Comparison of ENCODE assay signal across 1 cellular context in the genomic region with DNA sequence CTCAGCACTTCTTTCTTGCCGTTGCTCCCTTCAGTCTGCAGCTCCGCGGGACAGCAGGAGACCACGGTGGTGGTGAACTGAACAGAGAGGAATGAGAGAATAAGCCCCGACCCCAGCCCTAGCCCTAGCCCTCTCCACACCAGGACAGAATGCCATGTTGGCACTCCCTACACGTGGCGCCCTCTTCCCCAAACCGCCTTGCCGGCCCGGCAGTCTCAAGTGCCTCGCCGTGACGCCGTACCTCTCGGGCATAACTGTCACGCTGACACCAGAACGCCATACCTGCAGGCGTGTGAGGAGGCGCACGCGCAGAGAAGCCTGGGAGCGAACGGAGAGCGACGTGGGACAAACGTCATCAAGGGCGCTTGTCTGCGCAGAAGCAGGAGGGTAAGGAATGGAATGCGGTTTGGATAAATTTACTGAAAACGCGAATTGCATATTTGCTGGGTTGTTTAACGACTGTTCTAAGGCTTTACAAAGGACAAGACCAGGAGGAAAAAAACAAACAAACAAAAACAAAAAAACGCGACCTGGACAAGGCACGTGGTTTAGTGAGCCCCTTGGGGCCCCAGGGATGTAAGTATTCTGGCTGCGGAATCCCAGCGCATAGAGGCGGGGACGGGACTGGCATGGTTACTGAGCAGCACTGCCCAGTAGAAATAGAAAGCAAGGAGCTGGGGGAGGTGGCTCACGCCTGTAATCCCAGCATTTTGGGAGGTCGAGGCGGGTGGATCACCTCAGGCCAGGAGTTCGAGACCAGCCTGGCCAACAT.
A peak's percentile ranks its signal among the peaks of the same experiment; 100 is the strongest.
TF ChIP-seq lines count a peak whose summit lies in the region.

A gene with protein sequence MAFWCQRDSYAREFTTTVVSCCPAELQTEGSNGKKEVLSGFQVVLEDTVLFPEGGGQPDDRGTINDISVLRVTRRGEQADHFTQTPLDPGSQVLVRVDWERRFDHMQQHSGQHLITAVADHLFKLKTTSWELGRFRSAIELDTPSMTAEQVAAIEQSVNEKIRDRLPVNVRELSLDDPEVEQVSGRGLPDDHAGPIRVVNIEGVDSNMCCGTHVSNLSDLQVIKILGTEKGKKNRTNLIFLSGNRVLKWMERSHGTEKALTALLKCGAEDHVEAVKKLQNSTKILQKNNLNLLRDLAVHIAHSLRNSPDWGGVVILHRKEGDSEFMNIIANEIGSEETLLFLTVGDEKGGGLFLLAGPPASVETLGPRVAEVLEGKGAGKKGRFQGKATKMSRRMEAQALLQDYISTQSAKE (minus strand): TSS at position 294 of the 772 bp plus-strand sequence. CDS start 14 bp downstream, at position 280.

TF ChIP-seq in HepG2, 621 proteins besides CTCF, POLR2A, EP300 and RAD21 (continued from another document and continues in another):
- TF ChIP-seq, protein P1, sequence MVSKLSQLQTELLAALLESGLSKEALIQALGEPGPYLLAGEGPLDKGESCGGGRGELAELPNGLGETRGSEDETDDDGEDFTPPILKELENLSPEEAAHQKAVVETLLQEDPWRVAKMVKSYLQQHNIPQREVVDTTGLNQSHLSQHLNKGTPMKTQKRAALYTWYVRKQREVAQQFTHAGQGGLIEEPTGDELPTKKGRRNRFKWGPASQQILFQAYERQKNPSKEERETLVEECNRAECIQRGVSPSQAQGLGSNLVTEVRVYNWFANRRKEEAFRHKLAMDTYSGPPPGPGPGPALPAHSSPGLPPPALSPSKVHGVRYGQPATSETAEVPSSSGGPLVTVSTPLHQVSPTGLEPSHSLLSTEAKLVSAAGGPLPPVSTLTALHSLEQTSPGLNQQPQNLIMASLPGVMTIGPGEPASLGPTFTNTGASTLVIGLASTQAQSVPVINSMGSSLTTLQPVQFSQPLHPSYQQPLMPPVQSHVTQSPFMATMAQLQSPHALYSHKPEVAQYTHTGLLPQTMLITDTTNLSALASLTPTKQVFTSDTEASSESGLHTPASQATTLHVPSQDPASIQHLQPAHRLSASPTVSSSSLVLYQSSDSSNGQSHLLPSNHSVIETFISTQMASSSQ (IDR thresholded peaks at IDR 0.05; ENCODE audit: low read depth) = no peak
- TF ChIP-seq, protein P1 (CRISPR knock-in tag; IDR thresholded peaks at IDR 0.05; ENCODE audit: borderline replicate concordance) = peak; percentile 55; the same call in 1 of the 2 replicates
- TF ChIP-seq ATF1 (CRISPR knock-in tag; IDR thresholded peaks at IDR 0.05) (peak; percentile 71; the same call in 1 of the 2 replicates), ZNF614 (CRISPR knock-in tag; IDR thresholded peaks at IDR 0.05; ENCODE audit: borderline replicate concordance) (peak; percentile 21; the same call in 1 of the 2 replicates), ZNF572 (CRISPR knock-in tag; IDR thresholded peaks at IDR 0.05) (no peak), ZNF276 (CRISPR knock-in tag; IDR thresholded peaks at IDR 0.05; ENCODE audit: low read depth) (no peak), ZBTB21 (CRISPR knock-in tag; IDR thresholded peaks at IDR 0.05) (peak; percentile 86), ZNF331 (CRISPR knock-in tag; IDR thresholded peaks at IDR 0.05) (peak; percentile 26; the same call in 1 of the 2 replicates), NFE2L2 (IDR thresholded peaks at IDR 0.05; ENCODE audit: low read length) (no peak), ZNF616 (CRISPR knock-in tag; IDR thresholded peaks at IDR 0.05; ENCODE audit: low read depth) (no peak; the same call in 1 of the 2 replicates), ZNF230 (CRISPR knock-in tag; IDR thresholded peaks at IDR 0.05) (0 out of 2 replicates have a peak, but pooled peaks have one; percentile 55), ZNF431 (CRISPR knock-in tag; IDR thresholded peaks at IDR 0.05; ENCODE audit: borderline replicate concordance, low read depth) (no peak), SP140L (CRISPR knock-in tag; IDR thresholded peaks at IDR 0.05; ENCODE audit: borderline replicate concordance) (no peak), ZUFSP (CRISPR knock-in tag; IDR thresholded peaks at IDR 0.05; ENCODE audit: borderline replicate concordance) (no peak), KDM5B (CRISPR knock-in tag; IDR thresholded peaks at IDR 0.05; ENCODE audit: borderline replicate concordance) (peak; percentile 26; the same call in 1 of the 2 replicates), RFX5 (IDR thresholded peaks at IDR 0.05; ENCODE audit: low read depth, low read length) (no peak), ELF1 (CRISPR knock-in tag; IDR thresholded peaks at IDR 0.05) (peak; percentile 36; the same call in 1 of the 2 replicates), MNT (IDR thresholded peaks at IDR 0.05) (0 out of 2 replicates have a peak, but pooled peaks have one; percentile 15), TGIF2 (CRISPR knock-in tag; IDR thresholded peaks at IDR 0.05) (no peak), MLX (CRISPR knock-in tag; IDR thresholded peaks at IDR 0.05) (0 out of 2 replicates have a peak, but pooled peaks have one; percentile 12), ZNF761 (CRISPR knock-in tag; conservative IDR thresholded peaks at IDR 0.05) (no peak), ZFY (CRISPR knock-in tag; IDR thresholded peaks at IDR 0.05) (peak; percentile 17; the same call in 1 of the 2 replicates), NR2F2 (IDR thresholded peaks at IDR 0.05; ENCODE audit: borderline replicate concordance, low read depth) (no peak), KAT8 (CRISPR knock-in tag; IDR thresholded peaks at IDR 0.05) (peak; percentile 82), NR3C1 (CRISPR knock-in tag; IDR thresholded peaks at IDR 0.05) (no peak), NONO (IDR thresholded peaks at IDR 0.05) (no peak), NONO (CRISPR knock-in tag; conservative IDR thresholded peaks at IDR 0.05) (0 out of 2 replicates have a peak, but pooled peaks have one; percentile 40), NCOA5 (CRISPR knock-in tag; IDR thresholded peaks at IDR 0.05) (no peak), HDAC2 (CRISPR knock-in tag; IDR thresholded peaks at IDR 0.05) (peak; percentile 58; the same call in 1 of the 2 replicates), ZNF788 (CRISPR knock-in tag; IDR thresholded peaks at IDR 0.05; ENCODE audit: borderline replicate concordance) (peak; percentile 59; the same call in 1 of the 2 replicates), CEBPB (IDR thresholded peaks at IDR 0.05; ENCODE audit: borderline replicate concordance, low read depth, low read length) (no peak), FOXA1 (IDR thresholded peaks at IDR 0.05) (no peak), FOXA1 (CRISPR knock-in tag; IDR thresholded peaks at IDR 0.05) (0 out of 2 replicates have a peak, but pooled peaks have one; percentile 11), ATF7-NPFF (CRISPR knock-in tag; IDR thresholded peaks at IDR 0.05; ENCODE audit: low read depth) (no peak)
- TF ChIP-seq, protein P2, sequence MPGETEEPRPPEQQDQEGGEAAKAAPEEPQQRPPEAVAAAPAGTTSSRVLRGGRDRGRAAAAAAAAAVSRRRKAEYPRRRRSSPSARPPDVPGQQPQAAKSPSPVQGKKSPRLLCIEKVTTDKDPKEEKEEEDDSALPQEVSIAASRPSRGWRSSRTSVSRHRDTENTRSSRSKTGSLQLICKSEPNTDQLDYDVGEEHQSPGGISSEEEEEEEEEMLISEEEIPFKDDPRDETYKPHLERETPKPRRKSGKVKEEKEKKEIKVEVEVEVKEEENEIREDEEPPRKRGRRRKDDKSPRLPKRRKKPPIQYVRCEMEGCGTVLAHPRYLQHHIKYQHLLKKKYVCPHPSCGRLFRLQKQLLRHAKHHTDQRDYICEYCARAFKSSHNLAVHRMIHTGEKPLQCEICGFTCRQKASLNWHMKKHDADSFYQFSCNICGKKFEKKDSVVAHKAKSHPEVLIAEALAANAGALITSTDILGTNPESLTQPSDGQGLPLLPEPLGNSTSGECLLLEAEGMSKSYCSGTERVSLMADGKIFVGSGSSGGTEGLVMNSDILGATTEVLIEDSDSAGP (CRISPR knock-in tag; IDR thresholded peaks at IDR 0.05; ENCODE audit: borderline replicate concordance) = 0 out of 2 replicates have a peak, but pooled peaks have one; percentile 56
- TF ChIP-seq, protein P3, sequence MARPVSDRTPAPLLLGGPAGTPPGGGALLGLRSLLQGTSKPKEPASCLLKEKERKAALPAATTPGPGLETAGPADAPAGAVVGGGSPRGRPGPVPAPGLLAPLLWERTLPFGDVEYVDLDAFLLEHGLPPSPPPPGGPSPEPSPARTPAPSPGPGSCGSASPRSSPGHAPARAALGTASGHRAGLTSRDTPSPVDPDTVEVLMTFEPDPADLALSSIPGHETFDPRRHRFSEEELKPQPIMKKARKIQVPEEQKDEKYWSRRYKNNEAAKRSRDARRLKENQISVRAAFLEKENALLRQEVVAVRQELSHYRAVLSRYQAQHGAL (CRISPR knock-in tag; IDR thresholded peaks at IDR 0.05; ENCODE audit: not compliant biosample characterization) = no peak
- TF ChIP-seq, protein P4, sequence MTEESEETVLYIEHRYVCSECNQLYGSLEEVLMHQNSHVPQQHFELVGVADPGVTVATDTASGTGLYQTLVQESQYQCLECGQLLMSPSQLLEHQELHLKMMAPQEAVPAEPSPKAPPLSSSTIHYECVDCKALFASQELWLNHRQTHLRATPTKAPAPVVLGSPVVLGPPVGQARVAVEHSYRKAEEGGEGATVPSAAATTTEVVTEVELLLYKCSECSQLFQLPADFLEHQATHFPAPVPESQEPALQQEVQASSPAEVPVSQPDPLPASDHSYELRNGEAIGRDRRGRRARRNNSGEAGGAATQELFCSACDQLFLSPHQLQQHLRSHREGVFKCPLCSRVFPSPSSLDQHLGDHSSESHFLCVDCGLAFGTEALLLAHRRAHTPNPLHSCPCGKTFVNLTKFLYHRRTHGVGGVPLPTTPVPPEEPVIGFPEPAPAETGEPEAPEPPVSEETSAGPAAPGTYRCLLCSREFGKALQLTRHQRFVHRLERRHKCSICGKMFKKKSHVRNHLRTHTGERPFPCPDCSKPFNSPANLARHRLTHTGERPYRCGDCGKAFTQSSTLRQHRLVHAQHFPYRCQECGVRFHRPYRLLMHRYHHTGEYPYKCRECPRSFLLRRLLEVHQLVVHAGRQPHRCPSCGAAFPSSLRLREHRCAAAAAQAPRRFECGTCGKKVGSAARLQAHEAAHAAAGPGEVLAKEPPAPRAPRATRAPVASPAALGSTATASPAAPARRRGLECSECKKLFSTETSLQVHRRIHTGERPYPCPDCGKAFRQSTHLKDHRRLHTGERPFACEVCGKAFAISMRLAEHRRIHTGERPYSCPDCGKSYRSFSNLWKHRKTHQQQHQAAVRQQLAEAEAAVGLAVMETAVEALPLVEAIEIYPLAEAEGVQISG (CRISPR knock-in tag; IDR thresholded peaks at IDR 0.05) = peak; percentile 76; the same call in 1 of the 2 replicates
- TF ChIP-seq, protein P5, sequence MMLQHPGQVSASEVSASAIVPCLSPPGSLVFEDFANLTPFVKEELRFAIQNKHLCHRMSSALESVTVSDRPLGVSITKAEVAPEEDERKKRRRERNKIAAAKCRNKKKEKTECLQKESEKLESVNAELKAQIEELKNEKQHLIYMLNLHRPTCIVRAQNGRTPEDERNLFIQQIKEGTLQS (CRISPR knock-in tag; IDR thresholded peaks at IDR 0.05) = no peak
